Comparison of ENCODE assay signal across 1 cellular context in the genomic region with DNA sequence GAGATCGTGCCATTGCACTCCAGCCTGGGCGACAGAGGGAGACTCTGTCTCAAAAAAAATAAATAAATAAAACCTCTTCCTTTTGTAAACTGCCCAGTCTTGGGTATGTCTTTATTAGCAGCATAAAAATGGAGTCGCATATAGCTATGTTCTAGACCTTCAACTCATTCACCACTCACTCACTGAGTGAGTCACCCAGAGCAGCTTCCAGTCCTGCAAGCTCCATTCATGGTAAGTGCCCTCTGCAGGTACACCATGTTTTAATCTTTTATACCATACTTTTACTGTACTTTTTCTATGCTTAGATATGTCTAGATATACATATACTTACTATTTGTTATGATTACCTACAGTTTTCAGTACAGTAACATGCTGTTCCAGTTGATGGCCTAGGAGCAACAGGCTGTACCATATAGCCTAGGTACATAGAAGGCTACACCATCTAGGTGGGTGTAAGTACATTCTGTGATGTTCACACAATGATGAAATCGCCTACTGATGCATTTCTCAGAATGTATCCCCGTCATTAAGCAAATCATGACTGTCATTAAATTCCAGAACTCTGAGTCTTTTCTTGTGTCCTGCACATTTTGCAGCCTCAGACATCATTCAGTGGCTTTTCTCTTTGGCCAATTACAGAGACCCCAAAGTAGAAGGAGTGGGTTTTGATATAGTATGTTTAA.
TF ChIP-seq lines count a peak whose summit lies in the region.

No MANE protein-coding gene starts in this region.

TF ChIP-seq in WTC11, 78 proteins besides CTCF, POLR2A, EP300 and RAD21 (continued from another document):
- TF ChIP-seq IRF2 (CRISPR knock-in tag; IDR thresholded peaks at IDR 0.05; ENCODE audit: borderline replicate concordance, low read depth), result no peak
- no peak for TF ChIP-seq GRHL2 (CRISPR knock-in tag; IDR thresholded peaks at IDR 0.05; ENCODE audit: insufficient replicate concordance, severe bottlenecking)
- no peak for TF ChIP-seq SMAD3 (CRISPR knock-in tag; IDR thresholded peaks at IDR 0.05; ENCODE audit: borderline replicate concordance)
